15 cellular contexts compared by ENCODE assay signal in genomic region chr11:87300640-87301381, GRCh38.
DNase-seq lines count a peak whose midpoint lies in the region; ATAC-seq and TF ChIP-seq lines count a peak whose summit lies in the region.
"Had no signal": no experiment of that assay in that cellular context is flagged by ENCODE, and none has a peak within 500 bp of the region (broad histone marks: within the 10 kb centered on the region; RNA-seq: fewer than 3 reads in every experiment).

No MANE protein-coding gene starts in this region.

- no peak overlapping the region for H3K4me3 Mint-ChIP-seq in T-helper 2 cell treated with Interferon-gamma antibody and Interleukin-4, amounts not matched to agents 5 μg/mL and 100 μg/mL, for 36 hours
- no peak overlapping the region for H3K4me3 Mint-ChIP-seq in nephron
- H3K4me3 Mint-ChIP-seq in activated T-helper 2 cell treated with anti-CD3 and anti-CD28 coated beads, Interferon-gamma antibody, Interleukin-2, Interleukin-4, amounts not matched to agents 10 μg/mL and 5 μg/mL and 100 μg/mL, durations not matched to agents 14 hours and 24 hours and 36 hours (ENCODE audit: low read depth), result no peak overlapping the region

- H3K4me1 Mint-ChIP-seq in T-helper 2 cell treated with Interferon-gamma antibody and Interleukin-4, amounts not matched to agents 5 μg/mL and 100 μg/mL, for 36 hours (ENCODE audit: low read depth), result peaks cover 13% of the 10 kb centered on the region
- peaks cover 66% of the 10 kb centered on the region for H3K4me1 Mint-ChIP-seq in nephron
- peaks cover 13% of the 10 kb centered on the region for H3K4me1 Mint-ChIP-seq in activated T-helper 2 cell treated with anti-CD3 and anti-CD28 coated beads, Interferon-gamma antibody, Interleukin-2, Interleukin-4, amounts not matched to agents 10 μg/mL and 5 μg/mL and 100 μg/mL, durations not matched to agents 14 hours and 24 hours and 36 hours (ENCODE audit: low read depth)

- no peaks in the 10 kb centered on the region for H3K9me3 Mint-ChIP-seq in T-helper 2 cell treated with Interferon-gamma antibody and Interleukin-4, amounts not matched to agents 5 μg/mL and 100 μg/mL, for 36 hours
- H3K9me3 Mint-ChIP-seq in nephron, result no peaks in the 10 kb centered on the region
- H3K9me3 Mint-ChIP-seq in activated T-helper 2 cell treated with anti-CD3 and anti-CD28 coated beads, Interferon-gamma antibody, Interleukin-2, Interleukin-4, amounts not matched to agents 10 μg/mL and 5 μg/mL and 100 μg/mL, durations not matched to agents 14 hours and 24 hours and 36 hours, result no peaks in the 10 kb centered on the region

- H3K27ac ChIP-seq in brain microvascular endothelial cell, result no peak overlapping the region
- H3K27ac ChIP-seq: A549, gastroesophageal sphincter had no signal

- in situ Hi-C loops in brain microvascular endothelial cell (cut with HindIII; ENCODE audit: low pct_ligation_motif_present, low sequenced_read_pairs), result no loop called here

- peak overlapping the region; percentile 19 for H3K27ac Mint-ChIP-seq in T-helper 2 cell treated with Interferon-gamma antibody and Interleukin-4, amounts not matched to agents 5 μg/mL and 100 μg/mL, for 36 hours
- peak overlapping the region; percentile 79 to 89 (median 81) for H3K27ac Mint-ChIP-seq in nephron
- H3K27ac Mint-ChIP-seq in activated T-helper 2 cell treated with anti-CD3 and anti-CD28 coated beads, Interferon-gamma antibody, Interleukin-2, Interleukin-4, amounts not matched to agents 10 μg/mL and 5 μg/mL and 100 μg/mL, durations not matched to agents 14 hours and 24 hours and 36 hours, result no peak overlapping the region

- ATAC-seq in HG02981 (IDR thresholded peaks at IDR 0.05; ENCODE audit: unreplicated experiment), result peak; percentile 50
- ATAC-seq: gastroesophageal sphincter had no signal

- DNase-seq in NCI-H2171 treated with DMSO at 0.1 percent for 48 hours (lab: John Stamatoyannopoulos, UW) (peak; percentile 80), NCI-H2171 (lab: John Stamatoyannopoulos, UW) (no peak), brain microvascular endothelial cell (no peak)
- DNase-seq in T-helper 2 cell treated with Interferon-gamma antibody and Interleukin-4, amounts not matched to agents 5 μg/mL and 100 μg/mL, for 36 hours (ENCODE audit: low spot score), result no peak
- no peak for DNase-seq in activated T-cell treated with anti-CD3 and anti-CD28 coated beads, Interleukin-2, amount 50 U/mL, for 1 hour
- DNase-seq in activated T-helper 2 cell treated with anti-CD3 and anti-CD28 coated beads, Interferon-gamma antibody, Interleukin-2, Interleukin-4, amounts not matched to agents 10 μg/mL and 5 μg/mL and 100 μg/mL, durations not matched to agents 14 hours and 24 hours and 36 hours (ENCODE audit: low spot score), result no peak
- DNase-seq: activated CD4-positive, CD25-positive, alpha-beta regulatory T cell; GF-D8; NK-92 treated with Interleukin-12 subunit alpha and Interleukin-12 subunit beta, amount 100 ng/mL, for 24 hours; stimulated activated CD4-positive, alpha-beta T cell treated with anti-CD3 and anti-CD28 coated beads, Interleukin-4, amount 100 ng/mL, for 1 hour; trophoblast cell had no signal

- no peaks in the 10 kb centered on the region for H3K36me3 ChIP-seq in brain microvascular endothelial cell (replicated peaks)

- no peaks in the 10 kb centered on the region for H3K27me3 Mint-ChIP-seq in T-helper 2 cell treated with Interferon-gamma antibody and Interleukin-4, amounts not matched to agents 5 μg/mL and 100 μg/mL, for 36 hours (ENCODE audit: low read depth)
- H3K27me3 Mint-ChIP-seq in nephron (ENCODE audit: low read depth), result no peaks in the 10 kb centered on the region
- no peaks in the 10 kb centered on the region for H3K27me3 Mint-ChIP-seq in activated T-helper 2 cell treated with anti-CD3 and anti-CD28 coated beads, Interferon-gamma antibody, Interleukin-2, Interleukin-4, amounts not matched to agents 10 μg/mL and 5 μg/mL and 100 μg/mL, durations not matched to agents 14 hours and 24 hours and 36 hours (ENCODE audit: low read depth)

- no peaks in the 10 kb centered on the region for H3K36me3 Mint-ChIP-seq in T-helper 2 cell treated with Interferon-gamma antibody and Interleukin-4, amounts not matched to agents 5 μg/mL and 100 μg/mL, for 36 hours (ENCODE audit: low read depth)
- H3K36me3 Mint-ChIP-seq in nephron (ENCODE audit: low read depth), result peaks cover 4% of the 10 kb centered on the region
- H3K36me3 Mint-ChIP-seq in activated T-helper 2 cell treated with anti-CD3 and anti-CD28 coated beads, Interferon-gamma antibody, Interleukin-2, Interleukin-4, amounts not matched to agents 10 μg/mL and 5 μg/mL and 100 μg/mL, durations not matched to agents 14 hours and 24 hours and 36 hours (ENCODE audit: low read depth), result peaks cover 3% of the 10 kb centered on the region

- intact Hi-C loops in activated T-helper 2 cell treated with anti-CD3 and anti-CD28 coated beads, Interferon-gamma antibody, Interleukin-2, Interleukin-4, amounts not matched to agents 10 μg/mL and 5 μg/mL and 100 μg/mL, durations not matched to agents 14 hours and 24 hours and 36 hours (cut with micrococcal nuclease), result loop anchor here (5.0 kb wide), 1 partner anchor 344 kb away; the partner anchor contains the start of gene FZD4

- no peak overlapping the region for H3K4me3 ChIP-seq in brain microvascular endothelial cell (ENCODE audit: low read depth, low read length)
- H3K4me3 ChIP-seq: A549, gastroesophageal sphincter had no signal

- TF ChIP-seq CTCF in nephron (IDR thresholded peaks at IDR 0.05; ENCODE audit: unreplicated experiment in 3 of 3) (no peak), brain microvascular endothelial cell (IDR thresholded peaks at IDR 0.05; ENCODE audit: low read depth, low read length, missing control alignments) (no peak)

- no peaks in the 10 kb centered on the region for H3K27me3 ChIP-seq in brain microvascular endothelial cell (replicated peaks)
- H3K27me3 ChIP-seq: gastroesophageal sphincter had no signal
